13 cellular contexts compared by ENCODE assay signal in genomic region chr5:15702102-15702501, GRCh38.
DNase-seq lines count a peak whose midpoint lies in the region; ATAC-seq and TF ChIP-seq lines count a peak whose summit lies in the region.
"Had no signal": no experiment of that assay in that cellular context is flagged by ENCODE, and none has a peak within 500 bp of the region (broad histone marks: within the 10 kb centered on the region; RNA-seq: fewer than 3 reads in every experiment).

No MANE protein-coding gene starts in this region.

- H3K27me3 Mint-ChIP-seq in WTC11 (ENCODE audit: low read depth): no peaks in the 10 kb centered on the region
- H3K27me3 Mint-ChIP-seq: activated CD8-positive, alpha-beta T cell treated with anti-CD3 and anti-CD28 coated beads for 36 hours; activated naive CD4-positive, alpha-beta T cell treated with anti-CD3 and anti-CD28 coated beads, Interleukin-2, amount 10 ng/mL, durations not matched to agents 7 days and 5 days had no signal

- CTCF ChIA-PET in WTC11 (lab: Charles Lee): no interaction called here
- CTCF ChIA-PET in A673 (lab: Charles Lee): no interaction called here

- no TSS peak for BruUV-seq in A673 (replicated peaks; lab: Mats Ljungman, UMichigan)

- H3K36me3 Mint-ChIP-seq in WTC11: no peaks in the 10 kb centered on the region; the same call in none of the 2 replicates
- H3K36me3 Mint-ChIP-seq: activated naive CD4-positive, alpha-beta T cell treated with anti-CD3 and anti-CD28 coated beads, Interleukin-2, amount 10 ng/mL, durations not matched to agents 7 days and 5 days had no signal

- H3K27ac ChIP-seq in tibial nerve: no peak overlapping the region
- no peak overlapping the region for H3K27ac ChIP-seq in A673 (ENCODE audit: low read depth, low read length, poor library complexity, severe bottlenecking)
- H3K27ac ChIP-seq: upper lobe of right lung had no signal

- peaks cover 0 to 24% (median 0%) of the 10 kb centered on the region in 4 donors for H3K4me1 ChIP-seq in tibial nerve
- H3K4me1 ChIP-seq in A673 (ENCODE audit: insufficient read depth, low read length, poor library complexity, severe bottlenecking): no peaks in the 10 kb centered on the region

- POLR2A ChIA-PET in WTC11 (lab: Charles Lee): no interaction called here
- POLR2A ChIA-PET in A673 (lab: Charles Lee; ENCODE audit: low non-redundant PET): no interaction called here

- H3K4me1 Mint-ChIP-seq in WTC11: peaks cover 35% of the 10 kb centered on the region
- H3K4me1 Mint-ChIP-seq: activated naive CD4-positive, alpha-beta T cell treated with anti-CD3 and anti-CD28 coated beads, Interleukin-2, amount 10 ng/mL, durations not matched to agents 7 days and 5 days had no signal

- WGBS in tibial nerve, 2 donors: 93 to 95% methylated on average over 9 of the region's 9 CpGs

- no peak for TF ChIP-seq POLR2A in tibial nerve (IDR thresholded peaks at IDR 0.05)

- no peaks in the 10 kb centered on the region for H3K27me3 ChIP-seq in tibial nerve
- no peaks in the 10 kb centered on the region for H3K27me3 ChIP-seq in A673 (replicated peaks; ENCODE audit: insufficient read depth, low read depth, low read length, poor library complexity)
- H3K27me3 ChIP-seq: upper lobe of right lung had no signal

- TF ChIP-seq CTCF in WTC11 (IDR thresholded peaks at IDR 0.05): no peak
- no peak for TF ChIP-seq CTCF in foreskin fibroblast (IDR thresholded peaks at IDR 0.05; ENCODE audit: low read depth, low read length)
- TF ChIP-seq CTCF in tibial nerve (IDR thresholded peaks at IDR 0.05): no peak
- no peak for TF ChIP-seq CTCF in A673 (conservative IDR thresholded peaks at IDR 0.05; ENCODE audit: low read depth, low read length)

- H3K9me3 Mint-ChIP-seq in WTC11: peaks cover 16% of the 10 kb centered on the region
- H3K9me3 Mint-ChIP-seq: nephron had no signal

- peak overlapping the region; percentile 46; the same call in 1 of the 2 replicates for H3K27ac Mint-ChIP-seq in WTC11
- H3K27ac Mint-ChIP-seq: activated CD8-positive, alpha-beta T cell treated with anti-CD3 and anti-CD28 coated beads for 36 hours; activated naive CD4-positive, alpha-beta T cell treated with anti-CD3 and anti-CD28 coated beads, Interleukin-2, amount 10 ng/mL, durations not matched to agents 7 days and 5 days; nephron had no signal

- H3K4me3 ChIP-seq in foreskin fibroblast (ENCODE audit: low read depth in 1 of 2, low read length in 2 of 2) (no peak overlapping the region), tibial nerve (no peak overlapping the region), A673 (ENCODE audit: low read depth, low read length, poor library complexity, severe bottlenecking) (no peak overlapping the region)
- H3K4me3 ChIP-seq: upper lobe of right lung had no signal

- H3K9me3 ChIP-seq in tibial nerve (no peaks in the 10 kb centered on the region), A673 (ENCODE audit: low read depth, low read length, poor library complexity, severe bottlenecking) (no peaks in the 10 kb centered on the region)
- H3K9me3 ChIP-seq: upper lobe of right lung had no signal

- DNase-seq in A172 (ENCODE audit: low spot score) (peak; percentile 54), HCEC 1CT (peak; percentile 73), WTC11 (ENCODE audit: low spot score) (no peak), foreskin fibroblast (peak; percentile 32 to 66), tibial nerve (ENCODE audit: low spot score in 2 of 2) (no peak), A673 (ENCODE audit: low spot score) (no peak), NCI-H345 (lab: John Stamatoyannopoulos, UW) (no peak)
- no peak for DNase-seq in activated effector memory CD4-positive, alpha-beta T cell treated with Interleukin-2 at 50 U/mL for 16 hours
- DNase-seq: activated CD8-positive, alpha-beta T cell treated with anti-CD3 and anti-CD28 coated beads for 36 hours; activated naive CD4-positive, alpha-beta T cell treated with anti-CD3 and anti-CD28 coated beads, Interleukin-2, amount 10 ng/mL, durations not matched to agents 7 days and 5 days; NCI-H2227 treated with DMSO at 0.1 percent for 48 hours; upper lobe of right lung had no signal

- no peak overlapping the region for H3K4me3 Mint-ChIP-seq in WTC11
- H3K4me3 Mint-ChIP-seq: activated CD8-positive, alpha-beta T cell treated with anti-CD3 and anti-CD28 coated beads for 36 hours; activated naive CD4-positive, alpha-beta T cell treated with anti-CD3 and anti-CD28 coated beads, Interleukin-2, amount 10 ng/mL, durations not matched to agents 7 days and 5 days; nephron had no signal

- no peak for ATAC-seq in WTC11
- ATAC-seq: activated CD8-positive, alpha-beta T cell treated with anti-CD3 and anti-CD28 coated beads for 36 hours; upper lobe of right lung had no signal

- intact Hi-C loops in A673 (cut with micrococcal nuclease; ENCODE audit: unreplicated experiment): no loop called here

- TF ChIP-seq EP300 in tibial nerve (IDR thresholded peaks at IDR 0.05): no peak

- H3K36me3 ChIP-seq in tibial nerve: no peaks in the 10 kb centered on the region
- no peaks in the 10 kb centered on the region for H3K36me3 ChIP-seq in A673 (ENCODE audit: insufficient read depth, low read length, poor library complexity, severe bottlenecking)
- H3K36me3 ChIP-seq: upper lobe of right lung had no signal

TF ChIP-seq in WTC11, 78 proteins besides CTCF, POLR2A, EP300 and RAD21 (continues in another document):
- TF ChIP-seq TP53 (CRISPR knock-in tag; IDR thresholded peaks at IDR 0.05): no peak
- TF ChIP-seq ZNF532 (CRISPR knock-in tag; IDR thresholded peaks at IDR 0.05; ENCODE audit: borderline replicate concordance): no peak
- TF ChIP-seq E2F4 (CRISPR knock-in tag; IDR thresholded peaks at IDR 0.05; ENCODE audit: borderline replicate concordance, low read depth): no peak
- TF ChIP-seq USF2 (CRISPR knock-in tag; IDR thresholded peaks at IDR 0.05): no peak

Comparison
In these comparisons a context has a peak if more than half of its experiments do, and no peak if none do; other contexts are left out.
1. DNase-seq: peak in A172 (single experiment), HCEC 1CT (single experiment) and foreskin fibroblast (2 of 2); none in WTC11 (single experiment), tibial nerve (0 of 2), A673 (single experiment), NCI-H345 (single experiment) and activated effector memory CD4-positive, alpha-beta T cell treated with Interleukin-2 at 50 U/mL for 16 hours (single experiment).